Comparison of ENCODE assay signal across 15 cellular contexts in the genomic region with DNA sequence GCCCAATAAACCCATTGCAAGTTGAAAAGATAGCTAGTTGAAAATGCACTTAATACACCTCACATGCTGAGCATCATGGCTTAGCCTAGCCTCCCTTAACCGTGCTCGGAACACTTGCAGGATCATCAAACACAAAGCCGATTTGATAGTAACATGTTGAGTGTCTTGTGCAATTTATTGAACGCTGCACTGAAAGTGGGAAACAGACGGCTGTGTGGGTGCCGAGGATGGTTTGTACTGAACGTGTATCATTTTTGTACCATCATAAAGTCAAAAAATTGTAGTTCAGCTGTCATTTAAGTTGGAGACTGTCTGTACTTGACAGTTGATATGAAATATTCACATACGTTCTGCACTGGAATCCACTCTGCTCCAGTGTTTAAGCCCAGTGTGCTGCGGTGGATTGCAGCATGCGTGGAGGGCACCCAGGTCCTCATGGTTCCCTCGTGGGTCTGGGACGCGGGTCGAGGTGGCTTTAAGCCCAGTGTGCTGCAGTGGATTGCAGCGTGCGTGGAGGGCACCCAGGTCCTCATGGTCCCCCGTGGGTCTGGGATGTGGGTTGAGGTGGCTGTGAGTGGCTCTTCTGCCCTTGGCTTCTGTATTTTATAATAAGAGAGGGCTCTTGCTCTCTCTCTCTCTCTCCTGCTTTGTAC.
A peak's percentile ranks its signal among the peaks of the same experiment; 100 is the strongest.
DNase-seq lines count a peak whose midpoint lies in the region; FAIRE-seq lines count a peak whose summit lies in the region.
"Had no signal": no experiment of that assay in that cellular context is flagged by ENCODE, and none has a peak within 500 bp of the region (broad histone marks: within the 10 kb centered on the region; RNA-seq: fewer than 3 reads in every experiment).

No MANE protein-coding gene starts in this region.

- no peak for FAIRE-seq in GM19239 (lab: Jason Lieb, UNC)
- FAIRE-seq: A204.1, RCC 7860 had no signal

- DNase-seq in NK-92 treated with Interleukin-12 subunit alpha and Interleukin-12 subunit beta, amount 100 ng/mL, for 24 hours (lab: John Stamatoyannopoulos, UW): peak; percentile 9
- DNase-seq in NK-92 (lab: John Stamatoyannopoulos, UW; ENCODE audit: unreplicated experiment) (no peak), SJSA1 (ENCODE audit: low read depth in 1 of 2, low spot score in 2 of 2) (peak; percentile 14 to 66), globus pallidus (ENCODE audit: low spot score) (peak; percentile 3), putamen (ENCODE audit: low spot score) (peak; percentile 35), HuH-7.5 (ENCODE audit: low spot score) (no peak), AML-193 (lab: John Stamatoyannopoulos, UW) (no peak), GM19239 (ENCODE audit: insufficient read length, low spot score) (no peak)
- DNase-seq: activated CD4-positive, alpha-beta T cell treated with anti-CD3 and anti-CD28 coated beads, Interleukin-2, amount 50 U/mL, for 4 hours; brain microvascular endothelial cell; endodermal cell; NCI-H2171; trophoblast cell had no signal

- no peak overlapping the region for H3K27ac ChIP-seq in SJSA1
- H3K27ac ChIP-seq: brain microvascular endothelial cell had no signal

- H3K9me3 ChIP-seq in SJSA1 (replicated peaks): no peaks in the 10 kb centered on the region

- no peak overlapping the region for H3K4me3 ChIP-seq in SJSA1

- no peaks in the 10 kb centered on the region for H3K4me1 ChIP-seq in SJSA1 (replicated peaks)

- H3K27me3 ChIP-seq in SJSA1 (replicated peaks): peaks cover 10% of the 10 kb centered on the region; the same call in 1 of the 2 replicates
- H3K27me3 ChIP-seq: brain microvascular endothelial cell had no signal

- H3K36me3 ChIP-seq in SJSA1: no peaks in the 10 kb centered on the region
- H3K36me3 ChIP-seq: brain microvascular endothelial cell had no signal

Comparison
In these comparisons a context has a peak if more than half of its experiments do, and no peak if none do; other contexts are left out.
1. DNase-seq: peak in NK-92 treated with Interleukin-12 subunit alpha and Interleukin-12 subunit beta, amount 100 ng/mL, for 24 hours (single experiment), SJSA1 (2 of 2), globus pallidus (single experiment) and putamen (single experiment); none in NK-92 (single experiment), HuH-7.5 (single experiment), AML-193 (0 of 2) and GM19239 (single experiment).